16 cellular contexts compared by ENCODE assay signal in the genomic region with DNA sequence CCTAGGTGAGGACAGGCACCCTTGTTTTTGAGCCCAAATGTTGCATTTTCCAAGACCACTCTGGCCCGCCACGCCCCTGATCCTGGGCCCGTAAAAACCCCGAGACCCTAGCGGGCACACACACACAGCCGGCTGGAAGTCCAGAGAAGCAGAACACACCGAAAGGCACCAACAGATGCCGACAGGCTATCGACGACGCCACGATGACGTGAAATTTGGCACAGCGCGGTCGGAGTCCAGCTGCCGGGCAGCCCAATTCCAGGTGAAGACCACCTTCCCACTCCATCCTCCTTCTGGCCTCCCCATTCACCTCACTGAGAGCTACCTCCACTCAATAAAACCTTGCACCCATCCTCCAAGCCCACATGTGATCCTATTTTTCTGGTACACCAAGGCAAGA. TPM values are rescaled to one million over a fixed set of nuclear protein-coding genes. Genes with fewer than 3 reads are reported as not detected.
DNase-seq lines count a peak whose midpoint lies in the region; TF ChIP-seq lines count a peak whose summit lies in the region.
"Had no signal": no experiment of that assay in that cellular context is flagged by ENCODE, and none has a peak within 500 bp of the region (broad histone marks: within the 10 kb centered on the region; RNA-seq: fewer than 3 reads in every experiment).

No MANE protein-coding gene starts in this region.

- H3K4me3 ChIP-seq in WERI-Rb-1 (ENCODE audit: low read depth, low read length) (no peak overlapping the region), endodermal cell (ENCODE audit: low read length) (no peak overlapping the region), neutrophil (ENCODE audit: low read depth in 1 of 2, low read length in 1 of 2) (no peak overlapping the region)

- H3K36me3 Mint-ChIP-seq in endodermal cell (ENCODE audit: low read depth) = peaks cover 14% of the 10 kb centered on the region

- no peak for TF ChIP-seq CTCF in WERI-Rb-1 (IDR thresholded peaks at IDR 0.05; ENCODE audit: low read depth, low read length)
- TF ChIP-seq CTCF in endodermal cell (conservative IDR thresholded peaks at IDR 0.05) = no peak
- no peak for TF ChIP-seq CTCF in neutrophil (IDR thresholded peaks at IDR 0.05)

- WGBS in endodermal cell (ENCODE audit: insufficient coverage in 1 of 2, insufficient read length in 1 of 2), 2 experiments = 95 to 96% methylated on average over 15 to 17 of the region's 17 CpGs

- H3K9me3 ChIP-seq in WERI-Rb-1 (ENCODE audit: severe bottlenecking) (no peaks in the 10 kb centered on the region), endodermal cell (ENCODE audit: control insufficient read depth, low read length) (no peaks in the 10 kb centered on the region), neutrophil (no peaks in the 10 kb centered on the region)
- H3K9me3 ChIP-seq: Caco-2 had no signal

- DNase-seq in WERI-Rb-1 (no peak), endodermal cell (peak; percentile 36), NAMALWA (ENCODE audit: low spot score) (no peak), activated gamma-delta T cell treated with Interleukin-2 at 50 U/mL for 16 hours (no peak), NCI-H82 (lab: John Stamatoyannopoulos, UW) (no peak)
- DNase-seq: C1 segment of cervical spinal cord; Caco-2; CD8-positive, alpha-beta T cell; DMS153; DND-41; GOT3; HCEC 1CT had no signal

- H3K27ac ChIP-seq in WERI-Rb-1 (0 out of 2 replicates have a peak overlapping the region, but pooled peaks have one; percentile 2), endodermal cell (ENCODE audit: low read depth, low read length) (no peak overlapping the region), neutrophil (peak overlapping the region; percentile 70)

- H3K4me1 Mint-ChIP-seq in endodermal cell = peaks cover 8% of the 10 kb centered on the region

- no peaks in the 10 kb centered on the region for H3K27me3 Mint-ChIP-seq in endodermal cell (ENCODE audit: insufficient read depth)

- no peaks in the 10 kb centered on the region for H3K9me3 Mint-ChIP-seq in endodermal cell
- H3K9me3 Mint-ChIP-seq: CD8-positive, alpha-beta T cell had no signal

- peaks cover 30% of the 10 kb centered on the region for H3K36me3 ChIP-seq in WERI-Rb-1
- peaks cover 27% of the 10 kb centered on the region for H3K36me3 ChIP-seq in endodermal cell (ENCODE audit: control insufficient read depth, insufficient read depth, low read length)
- peaks cover 22% of the 10 kb centered on the region for H3K36me3 ChIP-seq in neutrophil

- H3K27ac Mint-ChIP-seq in endodermal cell = no peak overlapping the region

- no peaks in the 10 kb centered on the region for H3K27me3 ChIP-seq in WERI-Rb-1 (ENCODE audit: insufficient read depth, low read depth, severe bottlenecking)
- H3K27me3 ChIP-seq in endodermal cell (ENCODE audit: control insufficient read depth, insufficient read depth, low read length, poor library complexity, severe bottlenecking) = no peaks in the 10 kb centered on the region
- H3K27me3 ChIP-seq in neutrophil = no peaks in the 10 kb centered on the region

- H3K4me1 ChIP-seq in endodermal cell (ENCODE audit: control insufficient read depth, insufficient read depth, low read length) = no peaks in the 10 kb centered on the region
- peaks cover 31 to 41% of the 10 kb centered on the region in 2 experiments for H3K4me1 ChIP-seq in neutrophil (ENCODE audit: control insufficient read depth in 1 of 2, insufficient read depth in 1 of 2, low read depth in 1 of 2, low read length in 1 of 2)

- no peak overlapping the region for H3K4me3 Mint-ChIP-seq in endodermal cell
- H3K4me3 Mint-ChIP-seq: CD8-positive, alpha-beta T cell had no signal

- no peak overlapping the region for H3K9ac ChIP-seq in endodermal cell (ENCODE audit: extremely low read depth, low read length, poor library complexity, severe bottlenecking)

RNA-seq across cellular contexts. Expression of gene PNPLA1, which starts 34.0 kb away (rescaled TPM):
- not detected for total RNA-seq in endodermal cell
- not detected for polyA plus RNA-seq in endodermal cell (2013, experiment 1 of 2)
- not detected for polyA plus RNA-seq in endodermal cell (2013, experiment 2 of 2)
- total RNA-seq: A172, H7 had no signal
- polyA plus RNA-seq: BJ had no signal

RNA-seq across cellular contexts. Expression of gene BRPF3, which starts 39.3 kb away (rescaled TPM):
- total RNA-seq in endodermal cell = 10 to 100 TPM; 30.4 to 46.8 TPM
- polyA plus RNA-seq in endodermal cell (2013, experiment 1 of 2) = 31.8 TPM
- 29.9 TPM for polyA plus RNA-seq in endodermal cell (2013, experiment 2 of 2)
